In genomic region chr2:86623549-86624547, GRCh38 we compare ENCODE assay signal across 8 cellular contexts. TPM values are rescaled to one million over a fixed set of nuclear protein-coding genes. Genes with fewer than 3 reads are reported as not detected.
DNase-seq lines count a peak whose midpoint lies in the region; ATAC-seq and TF ChIP-seq lines count a peak whose summit lies in the region.

TSS of gene RNF103 (minus strand) at chr2:86623865. CDS start at chr2:86622886, 979 bp downstream.

- peaks cover 16% of the 10 kb centered on the region for H3K79me2 ChIP-seq in SU-DHL-6 (ENCODE audit: insufficient read depth, low read length)

- peak within 1 kb of the TSS; percentile 83 for H2AFZ ChIP-seq in SU-DHL-6 (ENCODE audit: low read depth, low read length, severe bottlenecking)

- H3K9ac ChIP-seq in SU-DHL-6 (ENCODE audit: low read length), result peak within 1 kb of the TSS; percentile 90

- CTCF ChIA-PET in GM10248 (lab: Yijun Ruan, JAX), result no interaction called here

- H3K4me3 ChIP-seq in SU-DHL-6 (ENCODE audit: insufficient read depth, low read length, poor library complexity, severe bottlenecking) (peak within 1 kb of the TSS; percentile 58), ovary (peak within 1 kb of the TSS; percentile 50), thymus (ENCODE audit: low read length) (peak within 1 kb of the TSS; percentile 92)

- H3K4me1 ChIP-seq in ovary (ENCODE audit: insufficient read depth) (peaks cover 2% of the 10 kb centered on the region), thymus (ENCODE audit: control insufficient read depth, insufficient read depth, low read length) (peaks cover 2% of the 10 kb centered on the region)

- peak; percentile 93 for DNase-seq in GM10248 (ENCODE audit: extremely low spot score)
- peak; percentile 92 for DNase-seq in NCI-H1105 (lab: John Stamatoyannopoulos, UW)
- DNase-seq in activated naive CD8-positive, alpha-beta T cell treated with anti-CD3 and anti-CD28 coated beads, Interleukin-2, amount 10 ng/mL, durations not matched to agents 7 days and 5 days, result peak; percentile 95
- peak; percentile 94 to 100 (median 99) for DNase-seq in head of caudate nucleus
- peak; percentile 96 to 98 (median 98) for DNase-seq in ovary

- no peaks in the 10 kb centered on the region for H3K9me3 ChIP-seq in SU-DHL-6 (ENCODE audit: insufficient read depth, low read length)
- H3K9me3 ChIP-seq in ovary, result no peaks in the 10 kb centered on the region
- no peaks in the 10 kb centered on the region for H3K9me3 ChIP-seq in thymus (ENCODE audit: control insufficient read depth)

- POLR2A ChIA-PET in GM10248 (lab: Yijun Ruan, JAX), result interaction anchor here (0.7 kb wide), 1 partner anchor 1313 kb away, joined by 6 read pairs; no protein-coding TSS in a partner anchor
- POLR2A ChIA-PET in activated naive CD8-positive, alpha-beta T cell treated with anti-CD3 and anti-CD28 coated beads, Interleukin-2, amount 10 ng/mL, durations not matched to agents 7 days and 5 days (lab: Charles Lee), result interaction anchor here (1.4 to 2.1 kb wide), 3 partner anchors 40 to 183 kb away, joined by 4 to 14 read pairs (median 12); partner anchors contain the start of genes CHMP3 and KDM3A

- TF ChIP-seq POLR2A in ovary (IDR thresholded peaks at IDR 0.05), result peak; percentile 97

- H3K4me1 Mint-ChIP-seq in activated naive CD8-positive, alpha-beta T cell treated with anti-CD3 and anti-CD28 coated beads, Interleukin-2, amount 10 ng/mL, durations not matched to agents 7 days and 5 days, result peaks cover 26% of the 10 kb centered on the region

- peaks cover 13% of the 10 kb centered on the region for H3K36me3 Mint-ChIP-seq in activated naive CD8-positive, alpha-beta T cell treated with anti-CD3 and anti-CD28 coated beads, Interleukin-2, amount 10 ng/mL, durations not matched to agents 7 days and 5 days

- H3K36me3 ChIP-seq in SU-DHL-6 (ENCODE audit: low read length) (no peaks in the 10 kb centered on the region), ovary (no peaks in the 10 kb centered on the region), thymus (ENCODE audit: control insufficient read depth, insufficient read depth) (no peaks in the 10 kb centered on the region)

- H3K4me2 ChIP-seq in SU-DHL-6 (ENCODE audit: low read depth, low read length, poor library complexity, severe bottlenecking), result peak within 1 kb of the TSS; percentile 89

- H3K9me3 Mint-ChIP-seq in activated naive CD8-positive, alpha-beta T cell treated with anti-CD3 and anti-CD28 coated beads, Interleukin-2, amount 10 ng/mL, durations not matched to agents 7 days and 5 days, result no peaks in the 10 kb centered on the region

- 7 to 8% (median 8%) methylated on average over 72 to 74 of the region's 74 CpGs for WGBS in ovary, 3 donors
- 9% methylated on average over 74 of the region's 74 CpGs for WGBS in thymus

- peak; percentile 78 for ATAC-seq in HG02588 (IDR thresholded peaks at IDR 0.05; ENCODE audit: unreplicated experiment)
- peak; percentile 82 for ATAC-seq in activated naive CD8-positive, alpha-beta T cell treated with anti-CD3 and anti-CD28 coated beads, Interleukin-2, amount 10 ng/mL, durations not matched to agents 7 days and 5 days (ENCODE audit: low read depth)

- TF ChIP-seq CTCF in GM10248 (IDR thresholded peaks at IDR 0.05; ENCODE audit: control extremely low read depth, extremely low read depth, low read depth, missing control alignments) (no peak), SU-DHL-6 (IDR thresholded peaks at IDR 0.05; ENCODE audit: insufficient read depth, low read length, poor library complexity, severe bottlenecking) (no peak), ovary (IDR thresholded peaks at IDR 0.05) (no peak)

- intact Hi-C loops in head of caudate nucleus (cut with DNase I) (loop anchor here (2.0 to 5.0 kb wide), 2 partner anchors 62 to 183 kb away; partner anchors contain the start of genes CHMP3 and KDM3A), ovary (cut with DNase I) (loop anchor here in 2 of 4 donors (2.0 to 5.0 kb wide), 2 partner anchors 61 to 182 kb away; partner anchors contain the start of genes CHMP3 (in 2 of the 2) and KDM3A (in 2 of the 2))

- peak within 1 kb of the TSS; percentile 98 for H3K27ac Mint-ChIP-seq in activated naive CD8-positive, alpha-beta T cell treated with anti-CD3 and anti-CD28 coated beads, Interleukin-2, amount 10 ng/mL, durations not matched to agents 7 days and 5 days

- peak within 1 kb of the TSS; percentile 93 for H3K4me3 Mint-ChIP-seq in activated naive CD8-positive, alpha-beta T cell treated with anti-CD3 and anti-CD28 coated beads, Interleukin-2, amount 10 ng/mL, durations not matched to agents 7 days and 5 days

- peaks cover 13% of the 10 kb centered on the region for H3K27me3 Mint-ChIP-seq in activated naive CD8-positive, alpha-beta T cell treated with anti-CD3 and anti-CD28 coated beads, Interleukin-2, amount 10 ng/mL, durations not matched to agents 7 days and 5 days

- peaks cover 7% of the 10 kb centered on the region; the same call in 1 of the 2 replicates for H3F3A ChIP-seq in SU-DHL-6 (ENCODE audit: insufficient read depth)

- peak within 1 kb of the TSS; percentile 83 for H3K27ac ChIP-seq in SU-DHL-6 (ENCODE audit: low read depth, low read length)
- peak within 1 kb of the TSS; percentile 98 for H3K27ac ChIP-seq in ovary
- H3K27ac ChIP-seq in thymus (ENCODE audit: low read depth), result peak within 1 kb of the TSS; percentile 97

- no peaks in the 10 kb centered on the region for H4K20me1 ChIP-seq in SU-DHL-6 (ENCODE audit: low read depth, low read length)

- peak; percentile 26 for TF ChIP-seq EP300 in ovary (IDR thresholded peaks at IDR 0.05)

- H3K27me3 ChIP-seq in SU-DHL-6 (ENCODE audit: low read length) (no peaks in the 10 kb centered on the region), ovary (no peaks in the 10 kb centered on the region), thymus (ENCODE audit: control insufficient read depth, insufficient read depth) (no peaks in the 10 kb centered on the region)

- no peaks in the 10 kb centered on the region for H3K9me2 ChIP-seq in SU-DHL-6 (replicated peaks; ENCODE audit: insufficient read depth, low read length)

RNA-seq across cellular contexts. Expression of gene RNF103, which starts in this region (rescaled TPM):
- 10 to 100 TPM; 20.1 to 20.9 TPM for total RNA-seq in activated naive CD8-positive, alpha-beta T cell treated with anti-CD3 and anti-CD28 coated beads, Interleukin-2, amount 10 ng/mL, durations not matched to agents 7 days and 5 days
- 10 to 100 TPM; 24.9 to 38.4 (median 32.4) TPM for total RNA-seq in ovary
- polyA plus RNA-seq in ovary, result 10 to 100 TPM; 24.1 to 55.2 TPM
- 22.0 TPM for polyA plus RNA-seq in thymus

Comparison
In these comparisons a context has a peak if more than half of its experiments do, and no peak if none do; other contexts are left out.
1. Peak in every context shown above with its lines: DNase-seq, ATAC-seq, H3K4me3 ChIP-seq and H3K27ac ChIP-seq.